8 cellular contexts compared by ENCODE assay signal in the genomic region with DNA sequence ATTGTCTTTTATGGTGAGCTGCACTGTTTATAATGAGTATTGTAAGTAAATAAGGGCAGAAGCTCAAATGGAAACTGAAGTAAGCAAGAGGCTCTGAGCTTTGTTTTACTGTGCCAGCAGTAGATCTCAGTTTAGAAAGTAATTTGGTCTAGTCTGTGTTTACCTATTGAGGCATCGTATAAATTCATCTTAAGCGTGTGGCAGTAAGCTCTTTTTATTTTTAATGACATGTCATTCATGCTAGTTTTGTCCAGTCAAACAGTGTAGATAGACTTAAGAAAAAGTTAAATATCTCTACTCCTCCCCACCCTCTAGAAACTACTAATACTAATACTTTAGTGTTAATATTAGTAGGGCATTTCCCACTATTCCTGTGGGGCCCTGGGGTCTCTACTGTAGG. TPM values are rescaled to one million over a fixed set of nuclear protein-coding genes. Genes with fewer than 3 reads are reported as not detected.
A peak's percentile ranks its signal among the peaks of the same experiment; 100 is the strongest.
DNase-seq lines count a peak whose midpoint lies in the region; ATAC-seq and TF ChIP-seq lines count a peak whose summit lies in the region.

No MANE protein-coding gene starts in this region.

- H3K4me1 ChIP-seq in CD4-positive, CD25-positive, alpha-beta regulatory T cell (ENCODE audit: control insufficient read depth, insufficient read depth, low read length, poor library complexity, severe bottlenecking) = peaks cover 35% of the 10 kb centered on the region

- H3K36me3 ChIP-seq in CD4-positive, CD25-positive, alpha-beta regulatory T cell (ENCODE audit: control insufficient read depth, insufficient read depth, low read length) = peaks cover 4% of the 10 kb centered on the region
- H3K36me3 ChIP-seq in KOPT-K1 (ENCODE audit: insufficient read depth, low read length) = no peaks in the 10 kb centered on the region

- no peaks in the 10 kb centered on the region for H3K27me3 Mint-ChIP-seq in CD4-positive, CD25-positive, alpha-beta regulatory T cell
- no peaks in the 10 kb centered on the region for H3K27me3 Mint-ChIP-seq in nephron (ENCODE audit: low read depth)

- no peaks in the 10 kb centered on the region for H3K27me3 ChIP-seq in CD4-positive, CD25-positive, alpha-beta regulatory T cell (ENCODE audit: control insufficient read depth, insufficient read depth, low read length)

- peak overlapping the region; percentile 89 to 98 (median 96) for H3K4me3 Mint-ChIP-seq in CD4-positive, CD25-positive, alpha-beta regulatory T cell
- H3K4me3 Mint-ChIP-seq in nephron = peak overlapping the region; percentile 95 to 100 (median 99)

- peaks cover 37 to 82% (median 54%) of the 10 kb centered on the region in 4 donors for H3K4me1 Mint-ChIP-seq in CD4-positive, CD25-positive, alpha-beta regulatory T cell
- H3K4me1 Mint-ChIP-seq in nephron = peaks cover 41% of the 10 kb centered on the region

- no peaks in the 10 kb centered on the region for H3K9me3 ChIP-seq in CD4-positive, CD25-positive, alpha-beta regulatory T cell (ENCODE audit: control insufficient read depth in 2 of 2, low read length in 2 of 2)
- H3K9me3 ChIP-seq in KOPT-K1 (ENCODE audit: insufficient read depth, low read length, poor library complexity, severe bottlenecking) = no peaks in the 10 kb centered on the region

- no peak for ATAC-seq in CD4-positive, CD25-positive, alpha-beta regulatory T cell (ENCODE audit: low read depth in 2 of 2)
- ATAC-seq in HG03469 (IDR thresholded peaks at IDR 0.05; ENCODE audit: unreplicated experiment) = no peak

- H3K27ac ChIP-seq in CD4-positive, CD25-positive, alpha-beta regulatory T cell (ENCODE audit: insufficient read depth, low read length, poor library complexity, severe bottlenecking) = no peak overlapping the region
- peak overlapping the region; percentile 89 for H3K27ac ChIP-seq in KOPT-K1 (ENCODE audit: low read depth, low read length, poor library complexity, severe bottlenecking)

- no peak for TF ChIP-seq CTCF in nephron (IDR thresholded peaks at IDR 0.05; ENCODE audit: unreplicated experiment in 3 of 3)

- H3K4me3 ChIP-seq in CD4-positive, CD25-positive, alpha-beta regulatory T cell (ENCODE audit: low read depth, low read length) = peak overlapping the region; percentile 92

- peaks cover 5% of the 10 kb centered on the region for H3K36me3 Mint-ChIP-seq in CD4-positive, CD25-positive, alpha-beta regulatory T cell
- peaks cover 10% of the 10 kb centered on the region for H3K36me3 Mint-ChIP-seq in nephron (ENCODE audit: low read depth)

- DNase-seq in CD4-positive, CD25-positive, alpha-beta regulatory T cell = no peak
- DNase-seq in dermis blood vessel endothelial cell = peak; percentile 23
- DNase-seq in SIG-M5 treated with dmso at 0.1 percent for 504 hours (lab: John Stamatoyannopoulos, UW; ENCODE audit: unreplicated experiment) = no peak
- no peak for DNase-seq in NCI-H2196 treated with DMSO at 0.1 percent for 48 hours (lab: John Stamatoyannopoulos, UW; ENCODE audit: unreplicated experiment)
- no peak for DNase-seq in AG08395 (ENCODE audit: low spot score)

- H3K27ac Mint-ChIP-seq in CD4-positive, CD25-positive, alpha-beta regulatory T cell = peak overlapping the region in 1 of 3 donors; percentile 72
- H3K27ac Mint-ChIP-seq in nephron = peak overlapping the region; percentile 87 to 96 (median 96)

- no peaks in the 10 kb centered on the region for H3K9me3 Mint-ChIP-seq in CD4-positive, CD25-positive, alpha-beta regulatory T cell
- no peaks in the 10 kb centered on the region for H3K9me3 Mint-ChIP-seq in nephron

RNA-seq across cellular contexts. Expression of a gene that starts 2.0 kb away (rescaled TPM):
- 30.1 TPM for total RNA-seq in CD4-positive, CD25-positive, alpha-beta regulatory T cell
- polyA plus RNA-seq in CD4-positive, CD25-positive, alpha-beta regulatory T cell = 10 to 100 TPM; 19.9 to 24.8 (median 22.4) TPM
- 66.5 and 89.7 TPM in 2 replicates for total RNA-seq in dermis blood vessel endothelial cell
